In genomic region chr19:38411898-38412297, GRCh38 we compare ENCODE assay signal across 3 cellular contexts. TPM values are rescaled to one million over a fixed set of nuclear protein-coding genes. Genes with fewer than 3 reads are reported as not detected.
"Had no signal": no experiment of that assay in that cellular context is flagged by ENCODE, and none has a peak within 500 bp of the region (broad histone marks: within the 10 kb centered on the region; RNA-seq: fewer than 3 reads in every experiment).

No MANE protein-coding gene starts in this region.

RNA-seq across cellular contexts. Expression of gene RASGRP4, which starts 14.1 kb away (rescaled TPM):
- total RNA-seq: HFFc6, HT1080, IMR-90 had no signal
- polyA plus RNA-seq: IMR-90 had no signal

RNA-seq across cellular contexts. Expression of gene RYR1, which starts 21.6 kb away (rescaled TPM):
- total RNA-seq: HFFc6, HT1080, IMR-90 had no signal
- polyA plus RNA-seq: IMR-90 had no signal
